In the genomic region with DNA sequence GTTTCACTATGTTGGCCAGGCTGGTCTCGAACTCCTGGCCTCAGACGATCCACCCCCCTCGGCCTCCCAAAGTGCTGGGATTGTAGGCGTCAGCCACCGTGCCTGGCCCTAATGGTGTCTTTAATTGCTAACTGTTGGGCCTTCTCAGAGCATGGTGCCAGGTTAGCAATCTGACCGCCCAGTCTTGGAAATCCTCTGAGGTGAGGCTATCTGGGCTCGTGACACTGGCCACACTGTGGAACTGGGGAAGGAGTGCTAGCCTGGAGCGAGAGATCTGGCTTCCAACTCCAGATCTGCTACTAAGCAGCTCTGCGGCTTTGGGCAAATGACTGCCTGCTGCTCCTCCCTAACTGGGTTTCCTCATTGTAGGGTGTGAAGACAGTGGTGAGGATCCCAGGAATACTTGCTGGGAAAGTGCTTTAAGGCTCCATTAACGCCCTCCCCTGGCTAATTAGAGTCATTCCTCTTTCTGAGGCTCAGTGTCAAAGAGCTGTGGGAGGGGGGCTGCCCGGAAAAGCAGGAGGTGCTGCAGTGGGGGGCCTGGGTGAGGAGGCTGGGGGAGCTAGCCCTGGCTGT, we compare ENCODE assay signal across 19 cellular contexts. TPM values are rescaled to one million over a fixed set of nuclear protein-coding genes. Genes with fewer than 3 reads are reported as not detected.
DNase-seq lines count a peak whose midpoint lies in the region; TF ChIP-seq lines count a peak whose summit lies in the region.
"Had no signal": no experiment of that assay in that cellular context is flagged by ENCODE, and none has a peak within 500 bp of the region (broad histone marks: within the 10 kb centered on the region; RNA-seq: fewer than 3 reads in every experiment).

No MANE protein-coding gene starts in this region.

- no peak for TF ChIP-seq EP300 in suprapubic skin (IDR thresholded peaks at IDR 0.05)

- H4K8ac ChIP-seq in mesendoderm (ENCODE audit: low read depth, low read length) = no peak overlapping the region

- no peak overlapping the region for H2AK5ac ChIP-seq in mesendoderm (ENCODE audit: low read length)

- H3K9ac ChIP-seq in colonic mucosa (ENCODE audit: low read depth in 2 of 2, low read length in 2 of 2) (no peak overlapping the region), mesendoderm (ENCODE audit: low read length) (no peak overlapping the region)

- H3K36me3 Mint-ChIP-seq in HFFc6 (ENCODE audit: low read depth) = no peaks in the 10 kb centered on the region
- H3K36me3 Mint-ChIP-seq: IgD-negative memory B cell, naive B cell had no signal

- H3K4me1 Mint-ChIP-seq in HFFc6 (ENCODE audit: low read depth) = peaks cover 13% of the 10 kb centered on the region
- H3K4me1 Mint-ChIP-seq: activated T-helper 17 cell treated with anti-CD3 and anti-CD28 coated beads, Interleukin-2, amount 50 U/mL, for 72 hours had no signal

- H3K27me3 ChIP-seq in H7 (ENCODE audit: control insufficient read depth, insufficient read depth, low read length) (no peaks in the 10 kb centered on the region), colonic mucosa (no peaks in the 10 kb centered on the region), mesendoderm (ENCODE audit: insufficient read depth, low read length, poor library complexity) (no peaks in the 10 kb centered on the region), suprapubic skin (no peaks in the 10 kb centered on the region)
- H3K27me3 ChIP-seq: BE2C, cardiac muscle cell had no signal

- H3K23ac ChIP-seq in mesendoderm (ENCODE audit: low read length) = no peak overlapping the region

- no peaks in the 10 kb centered on the region for H3K79me1 ChIP-seq in mesendoderm (ENCODE audit: low read length)

- WGBS in mesendoderm (ENCODE audit: extremely low coverage, insufficient coverage, low lambda C conversion rate) = no CpG with 5 or more reads among the region's 11 CpGs
- 78% methylated on average over 11 of the region's 11 CpGs for WGBS in suprapubic skin

- H3K27ac ChIP-seq in colonic mucosa (peak overlapping the region; percentile 32), mesendoderm (ENCODE audit: low read depth, low read length) (no peak overlapping the region), suprapubic skin (peak overlapping the region; percentile 60)
- H3K27ac ChIP-seq: cardiac muscle cell had no signal

- no peaks in the 10 kb centered on the region for H3K79me2 ChIP-seq in mesendoderm (ENCODE audit: control insufficient read depth, insufficient read depth, low read length)

- DNase-seq in H7 = peak; percentile 77
- DNase-seq in colonic mucosa = no peak
- DNase-seq in mesendoderm = peak; percentile 89
- DNase-seq in suprapubic skin (ENCODE audit: low spot score in 2 of 2) = no peak
- DNase-seq in NCI-H187 treated with DMSO at 0.1 percent for 48 hours (lab: John Stamatoyannopoulos, UW) = no peak
- DNase-seq in HFFc6 = no peak
- no peak for DNase-seq in NCI-H446 (lab: John Stamatoyannopoulos, UW)
- DNase-seq: activated naive CD8-positive, alpha-beta T cell treated with anti-CD3 and anti-CD28 coated beads, Interleukin-2, amount 50 U/mL, for 24 hours; BE2C; effector CD8-positive, alpha-beta T cell; naive B cell; NCI-H187; NCI-H446 treated with DMSO at 0.1 percent for 48 hours; stimulated activated CD4-positive, alpha-beta T cell treated with anti-CD3 and anti-CD28 coated beads, Interleukin-1b, Interleukin-23, amount 100 ng/mL, for 48 hours had no signal

- no peak overlapping the region for H3K27ac Mint-ChIP-seq in HFFc6
- H3K27ac Mint-ChIP-seq: activated naive CD8-positive, alpha-beta T cell treated with anti-CD3 and anti-CD28 coated beads, Interleukin-2, amount 50 U/mL, for 24 hours; activated T-helper 17 cell treated with anti-CD3 and anti-CD28 coated beads, Interleukin-2, amount 50 U/mL, for 72 hours; IgD-negative memory B cell; T-helper 2 cell treated with Interferon-gamma antibody and Interleukin-4, amounts not matched to agents 5 μg/mL and 100 μg/mL, for 36 hours had no signal

- TF ChIP-seq POLR2A in suprapubic skin (IDR thresholded peaks at IDR 0.05) = no peak

- no peak overlapping the region for H3K18ac ChIP-seq in mesendoderm (ENCODE audit: low read length)

- no peak overlapping the region for H2BK15ac ChIP-seq in mesendoderm (replicated peaks; ENCODE audit: low read depth)

- H4K5ac ChIP-seq in mesendoderm (ENCODE audit: low read length) = no peak overlapping the region

- no peak overlapping the region for H3K4me3 Mint-ChIP-seq in HFFc6
- H3K4me3 Mint-ChIP-seq: activated naive CD8-positive, alpha-beta T cell treated with anti-CD3 and anti-CD28 coated beads, Interleukin-2, amount 50 U/mL, for 24 hours; activated T-helper 17 cell treated with anti-CD3 and anti-CD28 coated beads, Interleukin-2, amount 50 U/mL, for 72 hours; IgD-negative memory B cell; naive B cell; T-helper 2 cell treated with Interferon-gamma antibody and Interleukin-4, amounts not matched to agents 5 μg/mL and 100 μg/mL, for 36 hours had no signal

- H3K9me3 Mint-ChIP-seq in HFFc6 = no peaks in the 10 kb centered on the region
- H3K9me3 Mint-ChIP-seq: activated naive CD8-positive, alpha-beta T cell treated with anti-CD3 and anti-CD28 coated beads, Interleukin-2, amount 50 U/mL, for 24 hours; activated T-helper 17 cell treated with anti-CD3 and anti-CD28 coated beads, Interleukin-2, amount 50 U/mL, for 72 hours; IgD-negative memory B cell; naive B cell; T-helper 2 cell treated with Interferon-gamma antibody and Interleukin-4, amounts not matched to agents 5 μg/mL and 100 μg/mL, for 36 hours had no signal

- H3K27me3 Mint-ChIP-seq in HFFc6 (ENCODE audit: insufficient read depth) = peaks cover 14% of the 10 kb centered on the region

- H2BK5ac ChIP-seq in mesendoderm (ENCODE audit: low read length) = no peak overlapping the region

- intact Hi-C loops in colonic mucosa (cut with DNase I) = no loop called here

- H3K9me3 ChIP-seq in colonic mucosa (no peaks in the 10 kb centered on the region), suprapubic skin (no peaks in the 10 kb centered on the region)
- H3K9me3 ChIP-seq: BE2C had no signal

- no peak for TF ChIP-seq CTCF in colonic mucosa (IDR thresholded peaks at IDR 0.05)
- no peak for TF ChIP-seq CTCF in suprapubic skin (IDR thresholded peaks at IDR 0.05)
- no peak for TF ChIP-seq CTCF in HFFc6 (IDR thresholded peaks at IDR 0.05)

- no peak overlapping the region for H3K4ac ChIP-seq in mesendoderm (ENCODE audit: low read depth, low read length)

- no peak overlapping the region for H2BK120ac ChIP-seq in mesendoderm (ENCODE audit: low read depth, low read length)

- H3K36me3 ChIP-seq in H7 (replicated peaks; ENCODE audit: control insufficient read depth, insufficient read depth, low read length) (no peaks in the 10 kb centered on the region), colonic mucosa (no peaks in the 10 kb centered on the region), mesendoderm (ENCODE audit: control insufficient read depth, insufficient read depth, low read length) (no peaks in the 10 kb centered on the region), suprapubic skin (no peaks in the 10 kb centered on the region)
- H3K36me3 ChIP-seq: BE2C, cardiac muscle cell had no signal

- H3K4me3 ChIP-seq in H7 (ENCODE audit: insufficient read depth, low read depth, low read length) (no peak overlapping the region), colonic mucosa (no peak overlapping the region), mesendoderm (ENCODE audit: low read length) (no peak overlapping the region), suprapubic skin (no peak overlapping the region)
- H3K4me3 ChIP-seq: cardiac muscle cell had no signal

- no peaks in the 10 kb centered on the region for H3K4me1 ChIP-seq in colonic mucosa
- peaks cover 3% of the 10 kb centered on the region for H3K4me1 ChIP-seq in mesendoderm (ENCODE audit: control insufficient read depth, low read depth, low read length)
- H3K4me1 ChIP-seq in suprapubic skin = peaks cover 22% of the 10 kb centered on the region
- H3K4me1 ChIP-seq: BE2C had no signal

- H3K4me2 ChIP-seq in mesendoderm (ENCODE audit: low read length) = no peak overlapping the region

- no peak overlapping the region for H3K56ac ChIP-seq in mesendoderm (ENCODE audit: low read length)

RNA-seq across cellular contexts. Expression of a gene that starts 35.4 kb away (rescaled TPM):
- total RNA-seq in H7 (2014; rRNA removed; shearing (Covaris generic)) = not detected in 2 replicates
- total RNA-seq in colonic mucosa (10 to 100 TPM in 1 of 2 donors, under 1 TPM in 1; 0.42 to 26.5 TPM), suprapubic skin (not detected)
- polyA plus RNA-seq in mesendoderm (2013, experiment 1 of 2) = 0.37 TPM
- 0.39 TPM for polyA plus RNA-seq in mesendoderm (2013, experiment 2 of 2)
- total RNA-seq in HFFc6 (2021; fragmentation: NEBNext Ultra II Directional; extraction: Animal tissue kit (Norgen Biotek cat#: 25700)) = not detected
- total RNA-seq: activated T-helper 17 cell treated with anti-CD3 and anti-CD28 coated beads, Interleukin-2, amount 50 U/mL, for 72 hours; cardiac muscle cell; pulmonary artery endothelial cell had no signal
- polyA plus RNA-seq: cardiac muscle cell, IgD-negative memory B cell had no signal

RNA-seq across cellular contexts. Expression of a gene that starts 52.9 kb away (rescaled TPM):
- 9.6 and 12.3 TPM in 2 replicates for total RNA-seq in H7 (2014; rRNA removed; shearing (Covaris generic))
- total RNA-seq in colonic mucosa = 10 to 100 TPM; 12.4 to 13.2 TPM
- 3.8 TPM for polyA plus RNA-seq in mesendoderm (2013, experiment 1 of 2)
- polyA plus RNA-seq in mesendoderm (2013, experiment 2 of 2) = 3.8 TPM
- 10 to 100 TPM; 18.8 to 26.4 (median 21.2) TPM for total RNA-seq in suprapubic skin
- total RNA-seq in HFFc6 (2021; fragmentation: NEBNext Ultra II Directional; extraction: Animal tissue kit (Norgen Biotek cat#: 25700)) = 10 to 100 TPM; 10.9 to 12.9 (median 12.2) TPM

Comparison
In these comparisons a context has a peak if more than half of its experiments do, and no peak if none do; other contexts are left out.
1. DNase-seq: peak in H7 (single experiment) and mesendoderm (single experiment); none in colonic mucosa (single experiment), suprapubic skin (0 of 2), NCI-H187 treated with DMSO at 0.1 percent for 48 hours (single experiment), HFFc6 (single experiment) and NCI-H446 (0 of 2).